ENCODE assay signal across 16 cellular contexts in the genomic region with DNA sequence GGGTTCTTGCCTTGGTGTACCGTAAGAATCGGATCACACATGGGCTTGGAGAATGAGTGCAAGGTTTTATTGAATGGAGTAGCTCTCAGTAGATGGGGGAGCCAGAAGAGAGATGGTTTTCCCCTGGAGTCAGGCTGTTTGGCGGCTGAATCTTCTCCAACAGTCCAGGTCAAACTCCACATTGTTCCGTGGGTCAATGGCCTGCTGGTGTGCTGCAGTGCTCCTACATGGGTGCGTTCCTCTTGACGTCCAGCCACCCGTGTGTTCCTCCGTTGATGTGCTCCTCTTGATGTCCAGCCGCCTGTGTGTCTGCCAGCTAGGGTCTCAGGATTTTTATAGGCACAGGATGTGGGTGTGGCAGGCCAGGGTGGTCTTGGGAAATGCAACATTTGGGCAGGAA.
A peak's percentile ranks its signal among the peaks of the same experiment; 100 is the strongest.
DNase-seq lines count a peak whose midpoint lies in the region; ATAC-seq and TF ChIP-seq lines count a peak whose summit lies in the region.
"Had no signal": no experiment of that assay in that cellular context is flagged by ENCODE, and none has a peak within 500 bp of the region (broad histone marks: within the 10 kb centered on the region; RNA-seq: fewer than 3 reads in every experiment).

No MANE protein-coding gene starts in this region.

- H3K27me3 Mint-ChIP-seq in MCF 10A (ENCODE audit: insufficient read depth, unreplicated experiment): peaks cover 14% of the 10 kb centered on the region

- POLR2A ChIA-PET in MCF 10A (lab: Yijun Ruan, JAX): no interaction called here

- ATAC-seq in left lobe of liver (peak; percentile 98), right lobe of liver (peak; percentile 88 to 96 (median 92)), GM21367 (IDR thresholded peaks at IDR 0.05; ENCODE audit: unreplicated experiment) (no peak)
- ATAC-seq: GM23338 had no signal

- H3K36me3 ChIP-seq in right lobe of liver (no peaks in the 10 kb centered on the region), BE2C (no peaks in the 10 kb centered on the region)
- H3K36me3 ChIP-seq: HAP-1 had no signal

- DNase-seq in HuH-7.5 (ENCODE audit: low spot score) (peak; percentile 38), left lobe of liver (ENCODE audit: low spot score) (peak; percentile 69), right lobe of liver (peak; percentile 45 to 79 (median 67)), retina (peak; percentile 11), MCF 10A (ENCODE audit: unreplicated experiment) (no peak), DMS153 treated with DMSO at 0.1 percent for 48 hours (lab: John Stamatoyannopoulos, UW; ENCODE audit: unreplicated experiment) (no peak), BE2C (no peak)
- DNase-seq: C1 segment of cervical spinal cord; Calu3; CD4-positive, alpha-beta memory T cell; COR-L47; DND-41; HFFc6 had no signal

- H3K4me3 Mint-ChIP-seq in MCF 10A (ENCODE audit: unreplicated experiment): no peak overlapping the region
- H3K4me3 Mint-ChIP-seq: CD4-positive, alpha-beta memory T cell; GM23338; HFFc6 had no signal

- H3K36me3 Mint-ChIP-seq in MCF 10A (ENCODE audit: insufficient read depth, unreplicated experiment): no peaks in the 10 kb centered on the region
- H3K36me3 Mint-ChIP-seq: CD4-positive, alpha-beta memory T cell had no signal

- CTCF ChIA-PET in MCF 10A (lab: Yijun Ruan, JAX): no interaction called here

- no peaks in the 10 kb centered on the region for H3K9me3 Mint-ChIP-seq in MCF 10A (ENCODE audit: unreplicated experiment)
- H3K9me3 Mint-ChIP-seq: GM23338 had no signal

- H3K4me1 ChIP-seq in right lobe of liver (peaks cover 0 to 15% (median 0%) of the 10 kb centered on the region in 4 donors), BE2C (no peaks in the 10 kb centered on the region)
- H3K4me1 ChIP-seq: HAP-1 had no signal

- 19% methylated on average over 4 of the region's 9 CpGs for WGBS in right lobe of liver (ENCODE audit: insufficient coverage, low coverage, low lambda C conversion rate, missing lambda C conversion rate)

- H3K27me3 ChIP-seq in right lobe of liver (no peaks in the 10 kb centered on the region), BE2C (no peaks in the 10 kb centered on the region)

- no peak overlapping the region for H3K27ac Mint-ChIP-seq in MCF 10A (ENCODE audit: low read depth, unreplicated experiment)
- H3K27ac Mint-ChIP-seq: GM23338, HFFc6 had no signal

- no TSS peak for BruUV-seq in MCF 10A (replicated peaks; lab: Mats Ljungman, UMichigan)

- no peaks in the 10 kb centered on the region for H3K4me1 Mint-ChIP-seq in MCF 10A (ENCODE audit: insufficient read depth, unreplicated experiment)
- H3K4me1 Mint-ChIP-seq: CD4-positive, alpha-beta memory T cell; GM23338 had no signal

- H3K4me3 ChIP-seq in right lobe of liver (no peak overlapping the region), BE2C (ENCODE audit: low read depth, low read length) (no peak overlapping the region)
- H3K4me3 ChIP-seq: GM23338, HAP-1 had no signal

- intact Hi-C loops in right lobe of liver (cut with DNase I) (no loop called here), MCF 10A (cut with micrococcal nuclease) (no loop called here)

- TF ChIP-seq CTCF in right lobe of liver (IDR thresholded peaks at IDR 0.05) (no peak), MCF 10A (IDR thresholded peaks at IDR 0.05; ENCODE audit: unreplicated experiment) (no peak), BE2C (IDR thresholded peaks at IDR 0.05; ENCODE audit: low read depth, low read length) (no peak)

- H3K9me3 ChIP-seq in right lobe of liver (no peaks in the 10 kb centered on the region), BE2C (no peaks in the 10 kb centered on the region)
- H3K9me3 ChIP-seq: HAP-1 had no signal

- TF ChIP-seq POLR2A in right lobe of liver (IDR thresholded peaks at IDR 0.05): no peak

- H3K27ac ChIP-seq in right lobe of liver: no peak overlapping the region

Comparison
In these comparisons a context has a peak if more than half of its experiments do, and no peak if none do; other contexts are left out.
1. DNase-seq: peak in HuH-7.5 (single experiment), left lobe of liver (single experiment), right lobe of liver (3 of 3) and retina (single experiment); none in MCF 10A (single experiment), DMS153 treated with DMSO at 0.1 percent for 48 hours (single experiment) and BE2C (single experiment).